11 cellular contexts compared by ENCODE assay signal in the genomic region with DNA sequence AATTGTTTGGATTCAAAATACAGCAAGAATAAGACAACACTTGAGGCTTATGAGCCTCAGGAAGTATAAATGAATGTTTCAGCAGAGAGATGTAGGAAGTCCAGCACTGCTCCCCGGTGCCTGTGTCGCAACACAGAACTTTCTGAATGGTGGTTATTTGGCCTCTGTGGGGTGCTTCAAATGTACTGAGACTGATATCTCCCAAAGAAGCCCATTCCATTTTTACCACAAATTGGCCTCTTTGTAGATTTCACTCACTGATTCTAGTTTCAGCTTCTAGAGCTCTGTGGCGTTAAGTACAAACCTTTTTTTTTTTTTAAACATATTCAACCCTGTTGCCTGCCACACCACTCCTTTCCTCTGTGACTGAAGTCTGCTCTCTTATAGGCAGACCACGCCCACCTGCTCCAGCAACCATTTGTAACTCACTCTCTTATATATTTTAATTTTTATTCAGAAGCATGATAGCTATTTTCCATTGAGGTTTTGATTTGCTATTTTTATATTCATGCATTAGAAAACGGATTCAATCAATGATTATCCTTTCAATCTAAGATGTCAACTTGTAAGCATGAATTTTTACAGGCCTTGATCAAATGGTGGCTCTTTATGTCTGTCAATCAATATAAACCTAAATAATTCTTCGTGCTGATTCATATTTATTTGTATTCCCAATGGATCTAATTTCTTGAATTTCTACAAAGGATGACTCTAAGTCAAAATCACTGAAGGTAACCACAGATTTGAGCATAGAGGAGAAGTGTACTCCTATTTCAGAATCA.
DNase-seq lines count a peak whose midpoint lies in the region; ATAC-seq and TF ChIP-seq lines count a peak whose summit lies in the region.
"Had no signal": no experiment of that assay in that cellular context is flagged by ENCODE, and none has a peak within 500 bp of the region (broad histone marks: within the 10 kb centered on the region; RNA-seq: fewer than 3 reads in every experiment).

No MANE protein-coding gene starts in this region.

- POLR2A ChIA-PET in activated CD4-positive, alpha-beta memory T cell treated with anti-CD3 and anti-CD28 coated beads for 36 hours (lab: Charles Lee), result no interaction called here

- TF ChIP-seq CTCF in AG10803 (conservative IDR thresholded peaks at IDR 0.05; ENCODE audit: low read length) (no peak), astrocyte of the spinal cord (IDR thresholded peaks at IDR 0.05; ENCODE audit: low read depth, low read length) (no peak)

- ATAC-seq in GM19438 (IDR thresholded peaks at IDR 0.05; ENCODE audit: low read depth, unreplicated experiment) (peak; percentile 60), HG03280 (IDR thresholded peaks at IDR 0.05; ENCODE audit: unreplicated experiment) (peak; percentile 55)

- intact Hi-C loops in activated CD4-positive, alpha-beta memory T cell treated with anti-CD3 and anti-CD28 coated beads for 36 hours (cut with micrococcal nuclease), result no loop called here

- no peaks in the 10 kb centered on the region for H3K9me3 Mint-ChIP-seq in activated CD4-positive, alpha-beta memory T cell treated with anti-CD3 and anti-CD28 coated beads for 36 hours
- H3K9me3 Mint-ChIP-seq: activated T-cell treated with anti-CD3 and anti-CD28 coated beads, Interleukin-2, amount 50 U/mL, for 24 hours had no signal

- DNase-seq in AG10803 (ENCODE audit: low read depth) (peak; percentile 66), astrocyte of the spinal cord (ENCODE audit: low read depth, low spot score) (peak; percentile 72), GDM1 (lab: John Stamatoyannopoulos, UW) (no peak), NCI-H524 (lab: John Stamatoyannopoulos, UW) (no peak)
- no peak for DNase-seq in activated CD4-positive, alpha-beta memory T cell treated with anti-CD3 and anti-CD28 coated beads for 36 hours
- DNase-seq in activated naive CD4-positive, alpha-beta T cell treated with Interleukin-2 at 50 U/mL for 16 hours, result no peak
- DNase-seq: activated T-cell treated with anti-CD3 and anti-CD28 coated beads, Interleukin-2, amount 50 U/mL, for 24 hours; testis had no signal

- in situ Hi-C loops in astrocyte of the spinal cord (cut with HindIII; ENCODE audit: low sequenced_read_pairs), result no loop called here

- no peaks in the 10 kb centered on the region for H3K4me1 Mint-ChIP-seq in activated CD4-positive, alpha-beta memory T cell treated with anti-CD3 and anti-CD28 coated beads for 36 hours (ENCODE audit: low read depth)

- H3K4me3 ChIP-seq in AG10803 (ENCODE audit: low read length) (no peak overlapping the region), astrocyte of the spinal cord (ENCODE audit: low read depth, low read length) (no peak overlapping the region)
- H3K4me3 ChIP-seq: BLaER1, testis had no signal

- H3K36me3 Mint-ChIP-seq in activated CD4-positive, alpha-beta memory T cell treated with anti-CD3 and anti-CD28 coated beads for 36 hours, result no peaks in the 10 kb centered on the region

- no peak overlapping the region for H3K27ac Mint-ChIP-seq in activated CD4-positive, alpha-beta memory T cell treated with anti-CD3 and anti-CD28 coated beads for 36 hours
- H3K27ac Mint-ChIP-seq: activated T-cell treated with anti-CD3 and anti-CD28 coated beads, Interleukin-2, amount 50 U/mL, for 24 hours had no signal

- no peak overlapping the region for H3K4me3 Mint-ChIP-seq in activated CD4-positive, alpha-beta memory T cell treated with anti-CD3 and anti-CD28 coated beads for 36 hours
- H3K4me3 Mint-ChIP-seq: activated T-cell treated with anti-CD3 and anti-CD28 coated beads, Interleukin-2, amount 50 U/mL, for 24 hours had no signal

- no peaks in the 10 kb centered on the region for H3K27me3 Mint-ChIP-seq in activated CD4-positive, alpha-beta memory T cell treated with anti-CD3 and anti-CD28 coated beads for 36 hours
- H3K27me3 Mint-ChIP-seq: activated T-cell treated with anti-CD3 and anti-CD28 coated beads, Interleukin-2, amount 50 U/mL, for 24 hours had no signal

- CTCF ChIA-PET in activated CD4-positive, alpha-beta memory T cell treated with anti-CD3 and anti-CD28 coated beads for 36 hours (lab: Charles Lee), result no interaction called here

Comparison
In these comparisons a context has a peak if more than half of its experiments do, and no peak if none do; other contexts are left out.
1. DNase-seq: peak in AG10803 (single experiment) and astrocyte of the spinal cord (single experiment); none in activated CD4-positive, alpha-beta memory T cell treated with anti-CD3 and anti-CD28 coated beads for 36 hours (single experiment), activated naive CD4-positive, alpha-beta T cell treated with Interleukin-2 at 50 U/mL for 16 hours (single experiment), GDM1 (single experiment) and NCI-H524 (0 of 2).